ENCODE assay signal across 10 cellular contexts in genomic region chr2:190674966-190675650, GRCh38. TPM values are rescaled to one million over a fixed set of nuclear protein-coding genes. Genes with fewer than 3 reads are reported as not detected.
DNase-seq lines count a peak whose midpoint lies in the region; ATAC-seq and TF ChIP-seq lines count a peak whose summit lies in the region.
"Had no signal": no experiment of that assay in that cellular context is flagged by ENCODE, and none has a peak within 500 bp of the region (broad histone marks: within the 10 kb centered on the region; RNA-seq: fewer than 3 reads in every experiment).

No MANE protein-coding gene starts in this region.

- peaks cover 50% of the 10 kb centered on the region for H3K4me1 Mint-ChIP-seq in central memory CD8-positive, alpha-beta T cell
- H3K4me1 Mint-ChIP-seq in neural progenitor cell: peaks cover 25% of the 10 kb centered on the region

- H3K79me2 ChIP-seq in neural progenitor cell (ENCODE audit: low read depth): no peaks in the 10 kb centered on the region

- no peak for TF ChIP-seq CTCF in neural progenitor cell (IDR thresholded peaks at IDR 0.05)

- peaks cover 17% of the 10 kb centered on the region for H3F3A ChIP-seq in neural progenitor cell (ENCODE audit: low read depth)

- H3K27ac ChIP-seq in aorta (ENCODE audit: low read depth in 1 of 2, low read length in 2 of 2) (no peak overlapping the region), neural progenitor cell (no peak overlapping the region)
- H3K27ac ChIP-seq: PC-9 had no signal

- no peak for DNase-seq in central memory CD8-positive, alpha-beta T cell (ENCODE audit: low spot score in 2 of 2)
- DNase-seq in aorta (no peak), kidney tubule cell (ENCODE audit: low spot score) (no peak), neural progenitor cell (ENCODE audit: low spot score) (no peak), SHP77 treated with DMSO at 0.1 percent for 48 hours (lab: John Stamatoyannopoulos, UW) (no peak)
- DNase-seq: KBM-7, PC-9 had no signal

- no peak overlapping the region for H3K4me3 ChIP-seq in aorta (ENCODE audit: low read length in 2 of 2)
- no peak overlapping the region for H3K4me3 ChIP-seq in neural progenitor cell
- H3K4me3 ChIP-seq: PC-9 had no signal

- H4K20me1 ChIP-seq in neural progenitor cell (ENCODE audit: low read depth): no peaks in the 10 kb centered on the region

- peaks cover 0 to 5% of the 10 kb centered on the region in 2 donors for H3K36me3 ChIP-seq in aorta (ENCODE audit: control insufficient read depth in 1 of 2, insufficient read depth in 2 of 2, low read length in 1 of 2)
- peaks cover 7% of the 10 kb centered on the region for H3K36me3 ChIP-seq in neural progenitor cell

- H3K27me3 Mint-ChIP-seq in central memory CD8-positive, alpha-beta T cell: no peaks in the 10 kb centered on the region
- no peaks in the 10 kb centered on the region for H3K27me3 Mint-ChIP-seq in neural progenitor cell (ENCODE audit: insufficient read depth, low read depth)

- intact Hi-C loops in aorta (cut with DNase I): no loop called here

- H3K36me3 Mint-ChIP-seq in central memory CD8-positive, alpha-beta T cell (ENCODE audit: insufficient read depth): peaks cover 18% of the 10 kb centered on the region
- peaks cover 29% of the 10 kb centered on the region for H3K36me3 Mint-ChIP-seq in neural progenitor cell

- H3K9ac ChIP-seq in neural progenitor cell: no peak overlapping the region

- H3K9me3 Mint-ChIP-seq in central memory CD8-positive, alpha-beta T cell: no peaks in the 10 kb centered on the region
- H3K9me3 Mint-ChIP-seq in neural progenitor cell: no peaks in the 10 kb centered on the region

- H3K27ac Mint-ChIP-seq in central memory CD8-positive, alpha-beta T cell (ENCODE audit: low read depth): peak overlapping the region; percentile 69
- no peak overlapping the region for H3K27ac Mint-ChIP-seq in neural progenitor cell

- 45 to 60% methylated on average over 1 of the region's 1 CpG for WGBS in aorta, 2 donors

- H3K27me3 ChIP-seq in aorta (ENCODE audit: control insufficient read depth in 1 of 2, insufficient read depth in 2 of 2, low read length in 1 of 2): no peaks in the 10 kb centered on the region
- H3K27me3 ChIP-seq in neural progenitor cell: no peaks in the 10 kb centered on the region

- H3K4me1 ChIP-seq in aorta (ENCODE audit: control insufficient read depth in 1 of 2, insufficient read depth in 2 of 2, low read length in 2 of 2): peaks cover 0 to 9% of the 10 kb centered on the region in 2 donors
- peaks cover 28% of the 10 kb centered on the region for H3K4me1 ChIP-seq in neural progenitor cell

- no peak overlapping the region for H2AFZ ChIP-seq in neural progenitor cell (replicated peaks)
- H2AFZ ChIP-seq: PC-9 had no signal

- H3K4me3 Mint-ChIP-seq in central memory CD8-positive, alpha-beta T cell: peak overlapping the region; percentile 21
- no peak overlapping the region for H3K4me3 Mint-ChIP-seq in neural progenitor cell

- no peaks in the 10 kb centered on the region for H3K9me3 ChIP-seq in aorta (ENCODE audit: control insufficient read depth, low read length)
- H3K9me3 ChIP-seq in neural progenitor cell (ENCODE audit: low read depth): no peaks in the 10 kb centered on the region

- ATAC-seq in GM18520 (IDR thresholded peaks at IDR 0.05; ENCODE audit: unreplicated experiment) (peak; percentile 28), GM21381 (IDR thresholded peaks at IDR 0.05; ENCODE audit: unreplicated experiment) (peak; percentile 41), HG03097 (IDR thresholded peaks at IDR 0.05; ENCODE audit: low FRiP score, unreplicated experiment) (peak; percentile 47), aorta (ENCODE audit: low FRiP score) (no peak)
- ATAC-seq in central memory CD8-positive, alpha-beta T cell (replicated peaks; ENCODE audit: extremely low read depth, poor library complexity, severe bottlenecking): no peak

- H3K4me2 ChIP-seq in neural progenitor cell: no peak overlapping the region
- H3K4me2 ChIP-seq: PC-9 had no signal

RNA-seq across cellular contexts. Expression of gene NAB1, which starts 26.2 kb away (rescaled TPM):
- total RNA-seq in aorta: 10 to 100 TPM; 49.5 to 67.8 TPM
- 10 to 100 TPM; 26.9 to 36.2 TPM for polyA plus RNA-seq in aorta
- 47.6 and 71.5 TPM in 2 replicates for total RNA-seq in neural progenitor cell (ENCODE audit: low replicate concordance)

Comparison
In these comparisons a context has a peak if more than half of its experiments do, and no peak if none do; other contexts are left out.
1. ATAC-seq: peak in GM18520 (single experiment), GM21381 (single experiment) and HG03097 (single experiment); none in central memory CD8-positive, alpha-beta T cell (single experiment) and aorta (single experiment).